In genomic region chr3:152323834-152324233, GRCh38 we compare ENCODE assay signal across 10 cellular contexts. TPM values are rescaled to one million over a fixed set of nuclear protein-coding genes. Genes with fewer than 3 reads are reported as not detected.
A peak's percentile ranks its signal among the peaks of the same experiment; 100 is the strongest.
DNase-seq lines count a peak whose midpoint lies in the region; ATAC-seq lines count a peak whose summit lies in the region.
"Had no signal": no experiment of that assay in that cellular context is flagged by ENCODE, and none has a peak within 500 bp of the region (broad histone marks: within the 10 kb centered on the region; RNA-seq: fewer than 3 reads in every experiment).

No MANE protein-coding gene starts in this region.

- H3K27ac ChIP-seq in CD4-positive, alpha-beta memory T cell (ENCODE audit: low read depth, low read length), result peak overlapping the region; percentile 52
- H3K27ac ChIP-seq: SJCRH30 had no signal

- H3K36me3 ChIP-seq in CD4-positive, alpha-beta memory T cell (ENCODE audit: insufficient read depth, low read length), result no peaks in the 10 kb centered on the region

- peak; percentile 59 for ATAC-seq in GM19328 (IDR thresholded peaks at IDR 0.05; ENCODE audit: unreplicated experiment)
- ATAC-seq in HG03135 (IDR thresholded peaks at IDR 0.05; ENCODE audit: unreplicated experiment), result peak; percentile 87

- in situ Hi-C loops in G401 (cut with HindIII; ENCODE audit: low sequenced_read_pairs), result no loop called here

- no peaks in the 10 kb centered on the region for H3K27me3 ChIP-seq in CD4-positive, alpha-beta memory T cell (ENCODE audit: insufficient read depth, low read length)
- H3K27me3 ChIP-seq: SJCRH30 had no signal

- no peaks in the 10 kb centered on the region for H3K9me3 ChIP-seq in CD4-positive, alpha-beta memory T cell (ENCODE audit: control insufficient read depth in 1 of 2, low read length in 2 of 2)

- H3K36me3 Mint-ChIP-seq in CD4-positive, alpha-beta memory T cell, result peaks cover 26 to 47% of the 10 kb centered on the region in 2 donors

- H3K27me3 Mint-ChIP-seq in CD4-positive, alpha-beta memory T cell, result no peaks in the 10 kb centered on the region

- H3K27ac Mint-ChIP-seq in CD4-positive, alpha-beta memory T cell, result peak overlapping the region; percentile 62 to 95 (median 86)

- POLR2A ChIA-PET in CD4-positive, alpha-beta memory T cell (lab: Charles Lee; ENCODE audit: partially characterized antibody), result interaction anchor here (0.6 to 1.9 kb wide), 16 partner anchors 8 to 122 kb away, joined by 3 to 10 read pairs (median 4); partner anchors contain the start of gene MBNL1

- peak overlapping the region; percentile 67 to 91 (median 82) for H3K4me3 Mint-ChIP-seq in CD4-positive, alpha-beta memory T cell

- peaks cover 55 to 90% (median 71%) of the 10 kb centered on the region in 4 donors for H3K4me1 Mint-ChIP-seq in CD4-positive, alpha-beta memory T cell

- CTCF ChIA-PET in CD4-positive, alpha-beta memory T cell (lab: Charles Lee; ENCODE audit: partially characterized antibody), result interaction anchor here (1.1 to 1.2 kb wide), 3 partner anchors 9 to 140 kb away, joined by 3 to 7 read pairs (median 4); no protein-coding TSS in a partner anchor

- intact Hi-C loops in CD4-positive, alpha-beta memory T cell (cut with micrococcal nuclease), result loop anchor here (1.0 to 5.0 kb wide), 2 partner anchors 8 to 58 kb away; no protein-coding TSS in a partner anchor

- peak overlapping the region in 1 of 2 donors; percentile 38 for H3K4me3 ChIP-seq in CD4-positive, alpha-beta memory T cell (ENCODE audit: low read length in 2 of 2)
- H3K4me3 ChIP-seq: SJCRH30 had no signal

- peaks cover 0 to 2% (median 0%) of the 10 kb centered on the region in 8 donors for H3K9me3 Mint-ChIP-seq in CD4-positive, alpha-beta memory T cell

- peak in 4 of 5 donors; percentile 29 to 37 (median 32) for DNase-seq in CD4-positive, alpha-beta memory T cell
- peak; percentile 46 for DNase-seq in dermis blood vessel endothelial cell
- DNase-seq in G401 (ENCODE audit: low spot score), result no peak
- no peak for DNase-seq in putamen (ENCODE audit: low spot score)
- DNase-seq in SIG-M5 treated with dmso at 0.1 percent for 504 hours (lab: John Stamatoyannopoulos, UW; ENCODE audit: unreplicated experiment), result no peak
- no peak for DNase-seq in Kasumi-1 (lab: John Stamatoyannopoulos, UW)
- DNase-seq: effector CD8-positive, alpha-beta T cell; SJCRH30 had no signal

- H3K4me1 ChIP-seq in CD4-positive, alpha-beta memory T cell (ENCODE audit: insufficient read depth, low read length), result peaks cover 95% of the 10 kb centered on the region
- H3K4me1 ChIP-seq: SJCRH30 had no signal

RNA-seq across cellular contexts. Expression of gene MBNL1, which starts 55.1 kb away (rescaled TPM):
- total RNA-seq in CD4-positive, alpha-beta memory T cell, result 100 to 1,000 TPM; 420 to 430 TPM
- polyA plus RNA-seq in CD4-positive, alpha-beta memory T cell, result 100 to 1,000 TPM; 289 to 302 TPM
- 389 and 524 TPM in 2 replicates for total RNA-seq in dermis blood vessel endothelial cell
- total RNA-seq in G401 (2014; rRNA removed; shearing (Covaris generic)), result 31.4 and 61.2 TPM in 2 replicates

Comparison
In these comparisons a context has a peak if more than half of its experiments do, and no peak if none do; other contexts are left out.
1. DNase-seq: peak in CD4-positive, alpha-beta memory T cell (4 of 5) and dermis blood vessel endothelial cell (single experiment); none in G401 (single experiment), putamen (single experiment), SIG-M5 treated with dmso at 0.1 percent for 504 hours (single experiment) and Kasumi-1 (0 of 2).